Comparison of ENCODE assay signal across 16 cellular contexts in genomic region chr4:186829740-186830449, GRCh38.
DNase-seq lines count a peak whose midpoint lies in the region; TF ChIP-seq lines count a peak whose summit lies in the region.
"Had no signal": no experiment of that assay in that cellular context is flagged by ENCODE, and none has a peak within 500 bp of the region (broad histone marks: within the 10 kb centered on the region; RNA-seq: fewer than 3 reads in every experiment).

No MANE protein-coding gene starts in this region.

- in situ Hi-C loops in astrocyte of the spinal cord (cut with HindIII; ENCODE audit: low sequenced_read_pairs) = no loop called here

- H2AFZ ChIP-seq in ACC112 (ENCODE audit: low read length, unreplicated experiment) = no peak overlapping the region

- no peak overlapping the region; the same call in 1 of the 2 replicates for H3K4me3 ChIP-seq in ACC112 (ENCODE audit: low read depth, low read length)
- no peak overlapping the region for H3K4me3 ChIP-seq in astrocyte of the spinal cord (ENCODE audit: low read depth, low read length)
- H3K4me3 ChIP-seq in kidney epithelial cell (ENCODE audit: low read depth, low read length) = no peak overlapping the region
- H3K4me3 ChIP-seq: adrenal gland, SK-N-MC, vagina had no signal

- H3K27ac ChIP-seq in ACC112 (ENCODE audit: low read depth, low read length) = peak overlapping the region; percentile 77
- H3K27ac ChIP-seq: adrenal gland, SK-N-MC, vagina had no signal

- H3K36me3 ChIP-seq in ACC112 (ENCODE audit: insufficient read depth, low read length) (no peaks in the 10 kb centered on the region), kidney epithelial cell (ENCODE audit: control insufficient read depth, insufficient read depth, low read length) (no peaks in the 10 kb centered on the region)
- H3K36me3 ChIP-seq: adrenal gland, vagina had no signal

- no peaks in the 10 kb centered on the region for H3K79me2 ChIP-seq in ACC112 (ENCODE audit: control insufficient read depth, insufficient read depth, low read length, unreplicated experiment)

- H3K27me3 ChIP-seq in ACC112 (ENCODE audit: insufficient read depth, low read length) (no peaks in the 10 kb centered on the region), kidney epithelial cell (ENCODE audit: control insufficient read depth, insufficient read depth, low read length) (no peaks in the 10 kb centered on the region)
- H3K27me3 ChIP-seq: adrenal gland, vagina had no signal

- peaks cover 19% of the 10 kb centered on the region for H3K4me1 ChIP-seq in ACC112 (ENCODE audit: control insufficient read depth, insufficient read depth, low read length, unreplicated experiment)
- H3K4me1 ChIP-seq: adrenal gland, vagina had no signal

- no peak for TF ChIP-seq CTCF in astrocyte of the spinal cord (IDR thresholded peaks at IDR 0.05; ENCODE audit: low read depth, low read length)
- TF ChIP-seq CTCF in kidney epithelial cell (IDR thresholded peaks at IDR 0.05; ENCODE audit: insufficient read depth, low read length, poor library complexity, severe bottlenecking) = no peak

- DNase-seq in HT-29 (ENCODE audit: low spot score) = peak; percentile 30
- peak; percentile 94 for DNase-seq in astrocyte of the spinal cord (ENCODE audit: low read depth, low spot score)
- DNase-seq in kidney epithelial cell (ENCODE audit: low read depth) = peak; percentile 47
- DNase-seq in NCI-H1105 treated with DMSO at 0.1 percent for 48 hours (lab: John Stamatoyannopoulos, UW) = no peak
- DNase-seq in CD1c-positive myeloid dendritic cell (ENCODE audit: extremely low spot score) = no peak
- DNase-seq in NCI-H2081 (lab: John Stamatoyannopoulos, UW) = no peak
- no peak for DNase-seq in stimulated activated CD4-positive, alpha-beta T cell treated with anti-CD3 and anti-CD28 coated beads, Interleukin-4, amount 100 ng/mL, for 4 hours
- DNase-seq: activated T-cell treated with anti-CD3 and anti-CD28 coated beads for 4 hours; natural killer cell; NCI-H1048; NCI-H510A; stimulated activated CD8-positive, alpha-beta memory T cell treated with anti-CD3 and anti-CD28 coated beads, Interleukin-4, amount 100 ng/mL, for 48 hours had no signal

Comparison
In these comparisons a context has a peak if more than half of its experiments do, and no peak if none do; other contexts are left out.
1. DNase-seq: peak in HT-29 (single experiment), astrocyte of the spinal cord (single experiment) and kidney epithelial cell (single experiment); none in NCI-H1105 treated with DMSO at 0.1 percent for 48 hours (single experiment), CD1c-positive myeloid dendritic cell (single experiment), NCI-H2081 (0 of 2) and stimulated activated CD4-positive, alpha-beta T cell treated with anti-CD3 and anti-CD28 coated beads, Interleukin-4, amount 100 ng/mL, for 4 hours (0 of 2).